1 cellular context compared by ENCODE assay signal in genomic region chr2:224008702-224009261, GRCh38.
TF ChIP-seq lines count a peak whose summit lies in the region.

No MANE protein-coding gene starts in this region.

TF ChIP-seq in K562, 482 proteins besides CTCF, POLR2A, EP300 and RAD21 (continued from another document):
- no peak for TF ChIP-seq THAP12 (CRISPR knock-in tag; IDR thresholded peaks at IDR 0.05)
- TF ChIP-seq BACH1 (tag; IDR thresholded peaks at IDR 0.05) = no peak
- no peak for TF ChIP-seq ZNF316 (IDR thresholded peaks at IDR 0.05)
- TF ChIP-seq ATF2 (CRISPR knock-in tag; IDR thresholded peaks at IDR 0.05) = no peak
- TF ChIP-seq NFIX (CRISPR knock-in tag; IDR thresholded peaks at IDR 0.05; ENCODE audit: low read depth) = no peak
